ENCODE assay signal across 27 cellular contexts in genomic region chr14:61646366-61647101, GRCh38. TPM values are rescaled to one million over a fixed set of nuclear protein-coding genes. Genes with fewer than 3 reads are reported as not detected.
DNase-seq lines count a peak whose midpoint lies in the region; ATAC-seq, FAIRE-seq and TF ChIP-seq lines count a peak whose summit lies in the region.
"Had no signal": no experiment of that assay in that cellular context is flagged by ENCODE, and none has a peak within 500 bp of the region (broad histone marks: within the 10 kb centered on the region; RNA-seq: fewer than 3 reads in every experiment).

No MANE protein-coding gene starts in this region.

- no peak overlapping the region for H2AFZ ChIP-seq in HepG2 (ENCODE audit: low read length)

- in situ Hi-C loops in HepG2 (cut with HindIII; ENCODE audit: extremely low pct_ligation_motif_present, low pct_unique_long_range_greater_than_20kb) = no loop called here

- no peak overlapping the region for H3K27ac ChIP-seq in HepG2 (ENCODE audit: extremely low read length, insufficient read depth, low read length)
- H3K27ac ChIP-seq in right lobe of liver = no peak overlapping the region
- H3K27ac ChIP-seq in upper lobe of left lung = no peak overlapping the region
- H3K27ac ChIP-seq: cardiac muscle cell, colonic mucosa, KMS-11, ovary, SJSA1, upper lobe of right lung had no signal

- H3K9me3 ChIP-seq in HepG2 (ENCODE audit: low read length) = no peaks in the 10 kb centered on the region
- no peaks in the 10 kb centered on the region for H3K9me3 ChIP-seq in right lobe of liver
- H3K9me3 ChIP-seq in upper lobe of left lung = no peaks in the 10 kb centered on the region
- H3K9me3 ChIP-seq: Caco-2, colonic mucosa, ovary, SJSA1, suprapubic skin, upper lobe of right lung had no signal

- H3K27me3 ChIP-seq in HepG2 (ENCODE audit: control insufficient read depth in 1 of 2, insufficient read depth in 2 of 2, low read length in 2 of 2) (peaks cover 0 to 10% of the 10 kb centered on the region in 2 experiments; a peak in 2 of 5 replicates), right lobe of liver (no peaks in the 10 kb centered on the region), bronchial epithelial cell (ENCODE audit: control insufficient read depth, insufficient read depth, low read length) (no peaks in the 10 kb centered on the region), upper lobe of left lung (no peaks in the 10 kb centered on the region)
- H3K27me3 ChIP-seq: cardiac muscle cell, colonic mucosa, ovary, SJSA1, suprapubic skin, upper lobe of right lung had no signal

- POLR2A ChIA-PET in HepG2 (lab: Yijun Ruan, JAX) = no interaction called here

- H4K20me1 ChIP-seq in HepG2 (ENCODE audit: insufficient read depth, low read length) = no peaks in the 10 kb centered on the region

- no peak for TF ChIP-seq EP300 in HepG2 (IDR thresholded peaks at IDR 0.05; ENCODE audit: low read depth in 2 of 2, low read length in 2 of 2)
- TF ChIP-seq EP300 in HepG2 (CRISPR knock-in tag; IDR thresholded peaks at IDR 0.05; ENCODE audit: borderline replicate concordance) = no peak
- no peak for TF ChIP-seq EP300 in upper lobe of left lung (IDR thresholded peaks at IDR 0.05)

- TF ChIP-seq POLR2A in HepG2 (IDR thresholded peaks at IDR 0.05; ENCODE audit: insufficient read depth in 1 of 2, low read depth in 2 of 2, low read length in 2 of 2) (no peak), right lobe of liver (IDR thresholded peaks at IDR 0.05) (no peak), upper lobe of left lung (IDR thresholded peaks at IDR 0.05) (no peak)

- H3K36me3 ChIP-seq in HepG2 (replicated peaks in 1 of 2; ENCODE audit: control insufficient read depth in 1 of 2, insufficient read depth in 2 of 2, low read length in 2 of 2) = no peaks in the 10 kb centered on the region
- no peaks in the 10 kb centered on the region for H3K36me3 ChIP-seq in right lobe of liver
- no peaks in the 10 kb centered on the region for H3K36me3 ChIP-seq in bronchial epithelial cell (ENCODE audit: control insufficient read depth, insufficient read depth, low read length)
- no peaks in the 10 kb centered on the region for H3K36me3 ChIP-seq in upper lobe of left lung
- H3K36me3 ChIP-seq: cardiac muscle cell, colonic mucosa, ovary, SJSA1, suprapubic skin, upper lobe of right lung had no signal

- no peak for TF ChIP-seq RAD21 in HepG2 (CRISPR knock-in tag; IDR thresholded peaks at IDR 0.05)

- H3K79me2 ChIP-seq in HepG2 (ENCODE audit: insufficient read depth, low read length) = no peaks in the 10 kb centered on the region

- CTCF ChIA-PET in HepG2 (lab: Yijun Ruan, JAX; ENCODE audit: low intra/inter-chr PET ratio, low total read pairs) = no interaction called here

- ATAC-seq in HepG2 (no peak), right lobe of liver (no peak), HG03196 (IDR thresholded peaks at IDR 0.05; ENCODE audit: unreplicated experiment) (no peak), upper lobe of left lung (ENCODE audit: low FRiP score in 2 of 2) (no peak)
- ATAC-seq: left colon, upper lobe of right lung had no signal

- no peak overlapping the region for H3K9ac ChIP-seq in HepG2 (ENCODE audit: insufficient read depth, low read depth, low read length)
- H3K9ac ChIP-seq: KMS-11 had no signal

- DNase-seq in HepG2 (ENCODE audit: low spot score) (no peak), right lobe of liver (no peak), bronchial epithelial cell (ENCODE audit: low read depth) (peak; percentile 97), fibroblast of pulmonary artery (ENCODE audit: low read depth) (peak; percentile 42), medulla oblongata (ENCODE audit: extremely low spot score) (no peak), NCI-H82 (lab: John Stamatoyannopoulos, UW) (no peak), upper lobe of left lung (no peak)
- DNase-seq: activated CD4-positive, alpha-beta T cell treated with anti-CD3 and anti-CD28 coated beads for 48 hours; anterior cingulate cortex; Caco-2; colonic mucosa; DMS53; effector CD4-positive, alpha-beta T cell; hypothalamus; left colon; NCI-H1417 treated with DMSO at 0.1 percent for 48 hours; NCI-H2081; ovary; stimulated activated naive CD4-positive, alpha-beta T cell treated with Interleukin-2 at 50 U/mL for 16 hours; upper lobe of right lung had no signal

- intact Hi-C loops in HepG2 (cut with micrococcal nuclease; ENCODE audit: unreplicated experiment) (no loop called here), right lobe of liver (cut with DNase I) (no loop called here)

- 21% methylated on average over 5 of the region's 5 CpGs for WGBS in HepG2 (ENCODE audit: low lambda C conversion rate)
- 80% methylated on average over 5 of the region's 5 CpGs for WGBS in right lobe of liver (ENCODE audit: insufficient coverage, low coverage, low lambda C conversion rate, missing lambda C conversion rate)
- whole genome bisulfite sequencing in upper lobe of left lung, 2 donors = 85 to 89% methylated on average over 5 of the region's 5 CpGs

- no peak overlapping the region for H3K4me2 ChIP-seq in HepG2 (ENCODE audit: low read depth, low read length)
- H3K4me2 ChIP-seq: KMS-11 had no signal

- no TSS peak for BruUV-seq in HepG2 (replicated peaks; lab: Mats Ljungman, UMichigan)

- FAIRE-seq in HepG2 (lab: Jason Lieb, UNC) (no peak), bronchial epithelial cell (lab: Jason Lieb, UNC) (no peak)
- FAIRE-seq: RCC 7860 had no signal

- no peaks in the 10 kb centered on the region for H3K4me1 ChIP-seq in HepG2 (ENCODE audit: insufficient read depth, low read length)
- no peaks in the 10 kb centered on the region for H3K4me1 ChIP-seq in right lobe of liver
- H3K4me1 ChIP-seq in upper lobe of left lung = no peaks in the 10 kb centered on the region
- H3K4me1 ChIP-seq: Caco-2, colonic mucosa, SJSA1, upper lobe of right lung had no signal

- TF ChIP-seq CTCF in HepG2 (CRISPR knock-in tag; IDR thresholded peaks at IDR 0.05) = no peak
- no peak for TF ChIP-seq CTCF in right lobe of liver (IDR thresholded peaks at IDR 0.05)
- no peak for TF ChIP-seq CTCF in bronchial epithelial cell (IDR thresholded peaks at IDR 0.05; ENCODE audit: insufficient read depth, low read length, severe bottlenecking)
- TF ChIP-seq CTCF in fibroblast of pulmonary artery (IDR thresholded peaks at IDR 0.05; ENCODE audit: low read length, missing control alignments) = no peak
- no peak for TF ChIP-seq CTCF in upper lobe of left lung (IDR thresholded peaks at IDR 0.05)

- H3K4me3 ChIP-seq in HepG2 (replicated peaks in 1 of 3; ENCODE audit: insufficient read depth in 1 of 3, low read depth in 2 of 3, low read length in 3 of 3) (no peak overlapping the region), right lobe of liver (no peak overlapping the region), bronchial epithelial cell (ENCODE audit: low read depth, low read length) (no peak overlapping the region), fibroblast of pulmonary artery (replicated peaks; ENCODE audit: low read depth, low read length) (no peak overlapping the region), upper lobe of left lung (no peak overlapping the region)
- H3K4me3 ChIP-seq: cardiac muscle cell, colonic mucosa, ovary, SJSA1, skin epidermis, suprapubic skin, upper lobe of right lung had no signal

TF ChIP-seq in HepG2, 621 proteins besides CTCF, POLR2A, EP300 and RAD21 (continues in another document):
- TF ChIP-seq IKZF4 (CRISPR knock-in tag; IDR thresholded peaks at IDR 0.05; ENCODE audit: borderline replicate concordance, low read depth, not compliant biosample characterization) (no peak), ZBTB39 (CRISPR knock-in tag; IDR thresholded peaks at IDR 0.05) (no peak)

RNA-seq across cellular contexts. Expression of gene HIF1A, which starts 48.8 kb away (rescaled TPM):
- 126 and 211 TPM in 2 replicates for total RNA-seq in HepG2 (2016; rRNA removed; fragmentation: Illumina TruSeq; extraction: Trizol)
- 19.1 and 34.5 TPM in 2 replicates for total RNA-seq in HepG2 (2016; cell fraction: cytosol; rRNA removed; fragmentation: Illumina TruSeq; extraction: Trizol; ENCODE audit: low read depth)
- total RNA-seq in HepG2 (2016; cell fraction: insoluble cytoplasmic fraction; rRNA removed; fragmentation: Illumina TruSeq; extraction: Trizol) = 123 and 189 TPM in 2 replicates
- total RNA-seq in HepG2 (2016; cell fraction: membrane; rRNA removed; fragmentation: Illumina TruSeq; extraction: Trizol) = 36.2 and 39.8 TPM in 2 replicates
- 102 and 119 TPM in 2 replicates for total RNA-seq in HepG2 (2016; cell fraction: nucleus; rRNA removed; fragmentation: Illumina TruSeq; extraction: Trizol)
- 41.0 and 42.8 TPM in 2 replicates for polyA plus RNA-seq in HepG2 (2011; rRNA removed)
- polyA plus RNA-seq in HepG2 (2011; cell fraction: cytosol; rRNA removed) = 19.1 and 32.4 TPM in 2 replicates
- 26.9 and 40.5 TPM in 2 replicates for polyA plus RNA-seq in HepG2 (2011; cell fraction: nucleus; rRNA removed)
- 58.1 and 68.2 TPM in 2 replicates for polyA plus RNA-seq in HepG2 (2012)
- 3.1 and 3.4 TPM in 2 replicates for polyA plus RNA-seq in HepG2 (2016; cell fraction: cytosol; fragmentation: Illumina TruSeq; extraction: Trizol; ENCODE audit: low read depth)
- polyA plus RNA-seq in HepG2 (2016; cell fraction: insoluble cytoplasmic fraction; fragmentation: Illumina TruSeq; extraction: Trizol; ENCODE audit: low read depth) = 155 and 156 TPM in 2 replicates
- 11.9 and 12.5 TPM in 2 replicates for polyA plus RNA-seq in HepG2 (2016; cell fraction: membrane; fragmentation: Illumina TruSeq; extraction: Trizol; ENCODE audit: low read depth)
- polyA plus RNA-seq in HepG2 (2016; cell fraction: nucleus; fragmentation: Illumina TruSeq; extraction: Trizol; ENCODE audit: insufficient read depth, low read depth) = 108 and 129 TPM in 2 replicates
- 67.4 and 132 TPM in 2 replicates for polyA minus RNA-seq in HepG2 (2011; rRNA and poly(A)+ RNA removed; ENCODE audit: low replicate concordance)
- 77.8 and 127 TPM in 2 replicates for polyA minus RNA-seq in HepG2 (2011; cell fraction: cytosol; rRNA and poly(A)+ RNA removed)
- polyA minus RNA-seq in HepG2 (2011; cell fraction: nucleus; rRNA and poly(A)+ RNA removed) = 102 and 161 TPM in 2 replicates
- 100 to 1,000 TPM in 1 of 6 experiments, 10 to 100 TPM in 5; 15.9 to 117 (median 31.9) TPM for total RNA-seq in right lobe of liver
- 220 and 594 TPM in 2 replicates for total RNA-seq in bronchial epithelial cell
- total RNA-seq in upper lobe of left lung = 100 to 1,000 TPM in 4 of 6 donors, 10 to 100 TPM in 2; 72.1 to 131 (median 116) TPM

Comparison
In these comparisons a context has a peak if more than half of its experiments do, and no peak if none do; other contexts are left out.
1. DNase-seq: peak in bronchial epithelial cell (single experiment) and fibroblast of pulmonary artery (single experiment); none in HepG2 (single experiment), right lobe of liver (0 of 3), medulla oblongata (single experiment), NCI-H82 (single experiment) and upper lobe of left lung (0 of 2).